In genomic region chr3:143122089-143122430, GRCh38 we compare ENCODE assay signal across 15 cellular contexts. TPM values are rescaled to one million over a fixed set of nuclear protein-coding genes. Genes with fewer than 3 reads are reported as not detected.
DNase-seq lines count a peak whose midpoint lies in the region; ATAC-seq, FAIRE-seq and TF ChIP-seq lines count a peak whose summit lies in the region.
"Had no signal": no experiment of that assay in that cellular context is flagged by ENCODE, and none has a peak within 500 bp of the region (broad histone marks: within the 10 kb centered on the region; RNA-seq: fewer than 3 reads in every experiment).

No MANE protein-coding gene starts in this region.

- H2AFZ ChIP-seq in GM12878 (ENCODE audit: control insufficient read depth, low read depth, low read length) = no peak overlapping the region
- H2AFZ ChIP-seq: parathyroid adenoma had no signal

- in situ Hi-C loops in GM12878 (cut with MboI) = loop anchor here (5.0 kb wide), 1 partner anchor 550 kb away; no protein-coding TSS in a partner anchor

- no peak for TF ChIP-seq EP300 in GM12878 (IDR thresholded peaks at IDR 0.05; ENCODE audit: borderline replicate concordance in 1 of 2, control insufficient read depth in 1 of 2, low read depth in 2 of 2, low read length in 2 of 2)

- H3K27ac ChIP-seq in GM12878 (ENCODE audit: control insufficient read depth, insufficient read depth) = peak overlapping the region; percentile 93
- H3K27ac ChIP-seq: parathyroid adenoma, thoracic aorta had no signal

- no peak for ATAC-seq in GM12878
- no peak for ATAC-seq in naive thymus-derived CD8-positive, alpha-beta T cell
- ATAC-seq in GM18909 (IDR thresholded peaks at IDR 0.05; ENCODE audit: poor library complexity, unreplicated experiment) = no peak

- H3K27me3 Mint-ChIP-seq in CD14-positive monocyte (ENCODE audit: low read depth in 3 of 3) = peaks cover 13% of the 10 kb centered on the region in 3 donors
- no peaks in the 10 kb centered on the region for H3K27me3 Mint-ChIP-seq in naive thymus-derived CD8-positive, alpha-beta T cell

- peaks cover 0 to 5% (median 0%) of the 10 kb centered on the region in 7 donors for H3K9me3 Mint-ChIP-seq in CD14-positive monocyte
- no peaks in the 10 kb centered on the region for H3K9me3 Mint-ChIP-seq in naive thymus-derived CD8-positive, alpha-beta T cell

- no peaks in the 10 kb centered on the region for H4K20me1 ChIP-seq in GM12878 (ENCODE audit: control insufficient read depth, insufficient read depth)

- H3K36me3 ChIP-seq in GM12878 (ENCODE audit: control insufficient read depth in 2 of 2, insufficient read depth in 2 of 2, low read length in 1 of 2) = 0 out of 4 replicates have a peak, but pooled peaks cover 0 to 5% of the 10 kb centered on the region in 2 experiments
- H3K36me3 ChIP-seq: thoracic aorta had no signal

- peak overlapping the region; percentile 9 to 26 for H3K4me3 Mint-ChIP-seq in CD14-positive monocyte
- H3K4me3 Mint-ChIP-seq in naive thymus-derived CD8-positive, alpha-beta T cell = peak overlapping the region; percentile 20 to 93 (median 83)

- no peak for DNase-seq in CD14-positive monocyte (ENCODE audit: low spot score)
- DNase-seq in GM12878 (ENCODE audit: low read depth, low spot score) = no peak
- DNase-seq in naive thymus-derived CD8-positive, alpha-beta T cell = peak in 2 of 10 donors; percentile 6 to 10
- no peak for DNase-seq in stimulated activated CD4-positive, alpha-beta T cell treated with anti-CD3 and anti-CD28 coated beads, Interleukin-4, amount 100 ng/mL, for 4 hours
- no peak for DNase-seq in activated CD4-positive, alpha-beta T cell treated with anti-CD3 and anti-CD28 coated beads for 1 hour
- no peak for DNase-seq in islet precursor cell
- DNase-seq: activated CD4-positive, alpha-beta T cell treated with anti-CD3 and anti-CD28 coated beads, Interleukin-2, amount 50 U/mL, for 1 hour; NCI-H2029; NCI-H748 treated with DMSO at 0.1 percent for 48 hours had no signal

- CTCF ChIA-PET in GM12878 (lab: Yijun Ruan, JAX) = interaction anchor here (2.6 kb wide), 1 partner anchor 552 kb away, joined by 16 read pairs; no protein-coding TSS in a partner anchor

- FAIRE-seq in GM12878 (lab: Jason Lieb, UNC) = no peak
- FAIRE-seq: endometrium, frontal cortex had no signal

- H3K36me3 Mint-ChIP-seq in CD14-positive monocyte = peaks cover 8% of the 10 kb centered on the region in 2 donors
- no peaks in the 10 kb centered on the region for H3K36me3 Mint-ChIP-seq in naive thymus-derived CD8-positive, alpha-beta T cell

- H3K27me3 ChIP-seq in GM12878 (replicated peaks in 1 of 2; ENCODE audit: control insufficient read depth in 2 of 2, insufficient read depth in 2 of 2, low read length in 1 of 2) = no peaks in the 10 kb centered on the region

- SMC1A ChIA-PET in GM12878 (lab: Charles Lee; ENCODE audit: uncharacterized antibody, unreplicated experiment) = no interaction called here

- POLR2A ChIA-PET in GM12878 (lab: Charles Lee) = no interaction called here
- POLR2A ChIA-PET in naive thymus-derived CD8-positive, alpha-beta T cell (lab: Charles Lee) = interaction anchor here (1.3 kb wide), 1 partner anchor 522 kb away, joined by 6 read pairs; no protein-coding TSS in a partner anchor

- RAD21 ChIA-PET in GM12878 (lab: Charles Lee; ENCODE audit: unreplicated experiment) = no interaction called here

- WGBS in GM12878 (ENCODE audit: insufficient coverage, insufficient replicate concordance, low lambda C conversion rate, missing lambda C conversion rate) = 73% methylated on average over 16 of the region's 16 CpGs

- no peaks in the 10 kb centered on the region for H3K9me3 ChIP-seq in GM12878 (replicated peaks; ENCODE audit: control insufficient read depth, insufficient read depth, low read length)
- H3K9me3 ChIP-seq: thoracic aorta had no signal

- peak overlapping the region in 5 of 7 donors; percentile 35 to 68 (median 66) for H3K27ac Mint-ChIP-seq in CD14-positive monocyte
- H3K27ac Mint-ChIP-seq in naive thymus-derived CD8-positive, alpha-beta T cell = peak overlapping the region in 9 of 10 donors; percentile 8 to 94 (median 75)

- TF ChIP-seq POLR2A in GM12878 (IDR thresholded peaks at IDR 0.05; ENCODE audit: low read depth, low read length) = no peak

- no TSS peak for BruUV-seq in GM12878 (replicated peaks; lab: Mats Ljungman, UMichigan)

- peak overlapping the region; percentile 53 for H3K9ac ChIP-seq in GM12878 (ENCODE audit: control insufficient read depth, insufficient read depth, low read length)
- H3K9ac ChIP-seq: parathyroid adenoma had no signal

- no peak for TF ChIP-seq CTCF in CD14-positive monocyte (IDR thresholded peaks at IDR 0.05)
- no peak for TF ChIP-seq CTCF in GM12875 (IDR thresholded peaks at IDR 0.05; ENCODE audit: borderline replicate concordance, insufficient read depth, low read depth, low read length)
- TF ChIP-seq CTCF in GM12878 (IDR thresholded peaks at IDR 0.05 in 2 of 3, conservative IDR thresholded peaks at IDR 0.05 in 1 of 3; ENCODE audit: control insufficient read depth in 2 of 3, extremely low read depth in 1 of 3, insufficient read depth in 1 of 3, low read depth in 3 of 3, low read length in 3 of 3) = no peak

- H3K4me3 ChIP-seq in GM12875 (ENCODE audit: low read depth, low read length) (peak overlapping the region; percentile 29), GM12878 (peak overlapping the region; percentile 94)

- H3K4me1 ChIP-seq in GM12878 (ENCODE audit: control insufficient read depth, insufficient read depth, low read length) = peaks cover 13% of the 10 kb centered on the region
- H3K4me1 ChIP-seq: parathyroid adenoma had no signal

- H3K4me1 Mint-ChIP-seq in CD14-positive monocyte = peaks cover 56% of the 10 kb centered on the region
- peaks cover 19 to 60% (median 54%) of the 10 kb centered on the region in 4 donors for H3K4me1 Mint-ChIP-seq in naive thymus-derived CD8-positive, alpha-beta T cell

- intact Hi-C loops in CD14-positive monocyte (cut with micrococcal nuclease) = loop anchor here (5.0 to 10.0 kb wide), 4 partner anchors 40 to 550 kb away; no protein-coding TSS in a partner anchor
- intact Hi-C loops in GM12878 (cut with micrococcal nuclease; ENCODE audit: unreplicated experiment) = loop anchor here (5.0 to 10.0 kb wide), 6 partner anchors 50 to 413 kb away; no protein-coding TSS in a partner anchor

- H3K79me2 ChIP-seq in GM12878 (ENCODE audit: control insufficient read depth, insufficient read depth, low read length) = peaks cover 43% of the 10 kb centered on the region
- H3K79me2 ChIP-seq: parathyroid adenoma had no signal

- TF ChIP-seq RAD21 in GM12878 (IDR thresholded peaks at IDR 0.05; ENCODE audit: insufficient read depth, low read depth, low read length) = no peak

- peak overlapping the region; percentile 99 for H3K4me2 ChIP-seq in GM12878 (ENCODE audit: control insufficient read depth, insufficient read depth)

TF ChIP-seq in GM12878, 131 proteins besides CTCF, POLR2A, EP300 and RAD21 (continues in another document):
- TF ChIP-seq ATF2 (IDR thresholded peaks at IDR 0.05; ENCODE audit: low read length) (no peak), ZNF217 (IDR thresholded peaks at IDR 0.05) (no peak), CBX5 (IDR thresholded peaks at IDR 0.05; ENCODE audit: low read depth) (no peak), NFYA (IDR thresholded peaks at IDR 0.05; ENCODE audit: borderline replicate concordance, low read depth, low read length) (no peak), ASH2L (IDR thresholded peaks at IDR 0.05; ENCODE audit: borderline replicate concordance, low read depth) (no peak)

RNA-seq across cellular contexts. Expression of gene CHST2, which starts 2.5 kb away (rescaled TPM):
- polyA plus RNA-seq in CD14-positive monocyte = 10 to 100 TPM in 1 of 2 donors, 1 to 10 TPM in 1; 9.6 to 18.0 TPM
- total RNA-seq in GM12878 (2013; cell fraction: nucleolus; rRNA removed) = 15.8 and 17.7 TPM in 2 replicates
- total RNA-seq in GM12878 (2014; rRNA removed) = 9.8 and 12.8 TPM in 2 replicates
- 9.2 TPM in 2 replicates for total RNA-seq in GM12878 (2014; rRNA removed; fragmentation: Illumina TruSeq; extraction: Trizol)
- 37.1 and 37.2 TPM in 2 replicates for total RNA-seq in GM12878 (2021)
- polyA plus RNA-seq in GM12878 (2011; ENCODE audit: low read depth) = 4.2 TPM
- polyA plus RNA-seq in GM12878 (2011; rRNA removed) = 1.5 and 1.6 TPM in 2 replicates
- 2.0 and 3.3 TPM in 2 replicates for polyA plus RNA-seq in GM12878 (2011; cell fraction: cytosol; rRNA removed)
- 4.1 and 5.9 TPM in 2 replicates for polyA plus RNA-seq in GM12878 (2011; cell fraction: nucleus; rRNA removed)
- 13.1 and 13.3 TPM in 2 replicates for polyA plus RNA-seq in GM12878 (2012)
- 8.4 and 9.3 TPM in 2 replicates for polyA plus RNA-seq in GM12878 (2014; fragmentation: Illumina TruSeq; extraction: Trizol)
- 1 to 10 TPM; 2.3 to 5.6 TPM for polyA plus RNA-seq in GM12878 (2014; fragmentation: Nextera tagmentation; extraction: Ambion mirVana)
- polyA plus RNA-seq in GM12878 (2014; rRNA removed) = 21.8 and 25.7 TPM in 2 replicates
- polyA plus RNA-seq in GM12878 (2016; fragmentation: Nextera tagmentation; extraction: Ambion mirVana) = 1 to 10 TPM; 4.3 to 8.3 TPM
- polyA minus RNA-seq in GM12878 (2011; rRNA and poly(A)+ RNA removed) = 0.80 and 2.0 TPM in 2 replicates
- polyA minus RNA-seq in GM12878 (2011; cell fraction: cytosol; rRNA and poly(A)+ RNA removed) = 1.7 and 1.9 TPM in 2 replicates
- 3.1 and 5.0 TPM in 2 replicates for polyA minus RNA-seq in GM12878 (2011; cell fraction: nucleus; rRNA and poly(A)+ RNA removed)
- 1 to 10 TPM; 4.2 to 5.2 TPM for total RNA-seq in naive thymus-derived CD8-positive, alpha-beta T cell
- polyA plus RNA-seq in naive thymus-derived CD8-positive, alpha-beta T cell = 10 to 100 TPM in 1 of 3 donors, 1 to 10 TPM in 2; 4.2 to 11.4 (median 5.5) TPM
